ENCODE assay signal across 8 cellular contexts in genomic region chr19:44447864-44448674, GRCh38. TPM values are rescaled to one million over a fixed set of nuclear protein-coding genes. Genes with fewer than 3 reads are reported as not detected.
DNase-seq lines count a peak whose midpoint lies in the region; ATAC-seq and TF ChIP-seq lines count a peak whose summit lies in the region.

ZNF229 (minus strand) TSS chr19:44448472; CDS start chr19:44442847, 5,625 bp downstream.

- peaks cover 0 to 2% of the 10 kb centered on the region in 2 donors for H3K36me3 ChIP-seq in duodenal mucosa (ENCODE audit: control insufficient read depth in 1 of 2, insufficient read depth in 2 of 2, low read length in 2 of 2)
- peaks cover 0 to 13% of the 10 kb centered on the region in 2 donors for H3K36me3 ChIP-seq in left lung

- DNase-seq in DMS79 treated with DMSO at 0.1 percent for 48 hours (lab: John Stamatoyannopoulos, UW) (peak; percentile 95), NCI-H2081 treated with DMSO at 0.1 percent for 48 hours (lab: John Stamatoyannopoulos, UW) (peak; percentile 44), left lung (peak; percentile 87 to 88)
- DNase-seq in activated CD4-positive, alpha-beta T cell treated with anti-CD3 and anti-CD28 coated beads, Interleukin-2, amount 50 U/mL, for 48 hours: peak; percentile 61 to 70
- peak; percentile 30 to 60 for DNase-seq in stimulated activated CD4-positive, alpha-beta T cell treated with anti-CD3 and anti-CD28 coated beads, Interleukin-1b, Interleukin-23, amount 100 ng/mL, for 4 hours (ENCODE audit: low read depth in 2 of 2)

- H3K4me1 ChIP-seq in duodenal mucosa (ENCODE audit: control insufficient read depth in 1 of 2, insufficient read depth in 2 of 2, low read length in 2 of 2): no peaks in the 10 kb centered on the region
- H3K4me1 ChIP-seq in left lung: peaks cover 0 to 9% of the 10 kb centered on the region in 2 donors

- ATAC-seq in left lung (peak; percentile 98), GM19328 (IDR thresholded peaks at IDR 0.05; ENCODE audit: unreplicated experiment) (no peak), HG02938 (IDR thresholded peaks at IDR 0.05; ENCODE audit: unreplicated experiment) (no peak)

- no peaks in the 10 kb centered on the region for H3K27me3 ChIP-seq in duodenal mucosa (ENCODE audit: control insufficient read depth in 1 of 2, insufficient read depth in 2 of 2, low read length in 2 of 2)
- peaks cover 0 to 9% of the 10 kb centered on the region in 2 donors for H3K27me3 ChIP-seq in left lung

- peak within 1 kb of the TSS; percentile 81 to 86 for H3K4me3 ChIP-seq in duodenal mucosa (ENCODE audit: low read depth in 1 of 2, low read length in 2 of 2)
- H3K4me3 ChIP-seq in left lung: peak within 1 kb of the TSS; percentile 43 to 48

- no peak for TF ChIP-seq CTCF in left lung (IDR thresholded peaks at IDR 0.05)

- intact Hi-C loops in left lung (cut with DNase I): no loop called here

- peak within 1 kb of the TSS in 1 of 2 donors; percentile 15 for H3K9ac ChIP-seq in duodenal mucosa (ENCODE audit: low read depth in 1 of 2, low read length in 2 of 2)

- peaks cover 47 to 51% of the 10 kb centered on the region in 2 donors for H3K9me3 ChIP-seq in duodenal mucosa (ENCODE audit: control insufficient read depth in 1 of 2, low read length in 2 of 2)
- peaks cover 0 to 99% of the 10 kb centered on the region in 2 donors for H3K9me3 ChIP-seq in left lung

- no peak within 1 kb of the TSS for H3K27ac ChIP-seq in duodenal mucosa (ENCODE audit: low read depth, low read length)
- no peak within 1 kb of the TSS for H3K27ac ChIP-seq in left lung

RNA-seq across cellular contexts. Expression of gene ZNF229, which starts in this region (rescaled TPM):
- total RNA-seq in left lung: 1 to 10 TPM; 3.8 to 4.5 TPM

Comparison
In these comparisons a context has a peak if more than half of its experiments do, and no peak if none do; other contexts are left out.
1. DNase-seq: peak in every context shown above with its lines; median percentile 95 in DMS79 treated with DMSO at 0.1 percent for 48 hours; 88 in left lung; 66 in activated CD4-positive, alpha-beta T cell treated with anti-CD3 and anti-CD28 coated beads, Interleukin-2, amount 50 U/mL, for 48 hours; 45 in stimulated activated CD4-positive, alpha-beta T cell treated with anti-CD3 and anti-CD28 coated beads, Interleukin-1b, Interleukin-23, amount 100 ng/mL, for 4 hours; 44 in NCI-H2081 treated with DMSO at 0.1 percent for 48 hours.